In genomic region chr22:31107206-31108118, GRCh38 we compare ENCODE assay signal across 8 cellular contexts. TPM values are rescaled to one million over a fixed set of nuclear protein-coding genes. Genes with fewer than 3 reads are reported as not detected.
DNase-seq lines count a peak whose midpoint lies in the region; ATAC-seq and TF ChIP-seq lines count a peak whose summit lies in the region.

A gene with protein sequence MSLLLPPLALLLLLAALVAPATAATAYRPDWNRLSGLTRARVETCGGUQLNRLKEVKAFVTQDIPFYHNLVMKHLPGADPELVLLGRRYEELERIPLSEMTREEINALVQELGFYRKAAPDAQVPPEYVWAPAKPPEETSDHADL (minus strand): TSS chr22:31107568. CDS start chr22:31107505, 63 bp downstream.

- H3K4me3 ChIP-seq in AG10803 (ENCODE audit: low read length) (peak within 1 kb of the TSS; percentile 95), lung (peak within 1 kb of the TSS; percentile 69)

- CTCF ChIA-PET in activated CD8-positive, alpha-beta T cell treated with anti-CD3 and anti-CD28 coated beads, Interleukin-2, amount 10 ng/mL, durations not matched to agents 7 days and 5 days (lab: Charles Lee) = interaction anchor here (0.6 to 2.6 kb wide), 37 partner anchors 10 to 863 kb away, joined by 3 to 22 read pairs (median 3); partner anchors contain the start of genes PIK3IP1, RNF185 and TCN2

- no peaks in the 10 kb centered on the region for H3K27me3 Mint-ChIP-seq in activated CD8-positive, alpha-beta T cell treated with anti-CD3 and anti-CD28 coated beads, Interleukin-2, amount 10 ng/mL, durations not matched to agents 7 days and 5 days (ENCODE audit: low read depth)

- H3K27ac Mint-ChIP-seq in activated CD8-positive, alpha-beta T cell treated with anti-CD3 and anti-CD28 coated beads, Interleukin-2, amount 10 ng/mL, durations not matched to agents 7 days and 5 days = peak within 1 kb of the TSS; percentile 72

- POLR2A ChIA-PET in activated CD8-positive, alpha-beta T cell treated with anti-CD3 and anti-CD28 coated beads, Interleukin-2, amount 10 ng/mL, durations not matched to agents 7 days and 5 days (lab: Charles Lee) = interaction anchor here (0.6 to 1.2 kb wide), 2 partner anchors 49 to 139 kb away, joined by 3 read pairs; partner anchors contain the start of gene MORC2

- H3K27ac ChIP-seq in lung (ENCODE audit: low read depth in 1 of 2, low read length in 1 of 2) = peak within 1 kb of the TSS; percentile 85 to 94

- H3K36me3 Mint-ChIP-seq in activated CD8-positive, alpha-beta T cell treated with anti-CD3 and anti-CD28 coated beads, Interleukin-2, amount 10 ng/mL, durations not matched to agents 7 days and 5 days (ENCODE audit: low read depth) = no peaks in the 10 kb centered on the region

- peaks cover 0 to 8% of the 10 kb centered on the region in 2 donors for H3K36me3 ChIP-seq in lung (ENCODE audit: control insufficient read depth in 2 of 2, insufficient read depth in 2 of 2, low read length in 2 of 2)

- no peaks in the 10 kb centered on the region for H3K9me3 Mint-ChIP-seq in activated CD8-positive, alpha-beta T cell treated with anti-CD3 and anti-CD28 coated beads, Interleukin-2, amount 10 ng/mL, durations not matched to agents 7 days and 5 days (ENCODE audit: insufficient read depth)

- H3K4me1 ChIP-seq in lung (ENCODE audit: control insufficient read depth in 2 of 2, insufficient read depth in 2 of 2, low read length in 2 of 2) = peaks cover 0 to 4% of the 10 kb centered on the region in 2 donors

- H3K4me3 Mint-ChIP-seq in activated CD8-positive, alpha-beta T cell treated with anti-CD3 and anti-CD28 coated beads, Interleukin-2, amount 10 ng/mL, durations not matched to agents 7 days and 5 days = peak within 1 kb of the TSS; percentile 86

- H3K27me3 ChIP-seq in lung (ENCODE audit: control insufficient read depth, insufficient read depth) = no peaks in the 10 kb centered on the region

- H3K9me3 ChIP-seq in lung (ENCODE audit: control insufficient read depth in 2 of 2, insufficient read depth in 1 of 2, low read length in 1 of 2) = no peaks in the 10 kb centered on the region

- ATAC-seq in GM19035 (IDR thresholded peaks at IDR 0.05; ENCODE audit: unreplicated experiment) (peak; percentile 83), HG03342 (IDR thresholded peaks at IDR 0.05; ENCODE audit: unreplicated experiment) (peak; percentile 83), lung (ENCODE audit: insufficient read depth, low FRiP score) (peak; percentile 97)
- peak; percentile 97 for ATAC-seq in activated CD8-positive, alpha-beta T cell treated with anti-CD3 and anti-CD28 coated beads, Interleukin-2, amount 10 ng/mL, durations not matched to agents 7 days and 5 days

- DNase-seq in AG10803 (ENCODE audit: low read depth) (peak; percentile 98), NCI-H526 treated with DMSO at 0.1 percent for 48 hours (lab: John Stamatoyannopoulos, UW) (peak; percentile 88), lung (ENCODE audit: low spot score) (peak; percentile 96)
- DNase-seq in activated CD8-positive, alpha-beta T cell treated with anti-CD3 and anti-CD28 coated beads, Interleukin-2, amount 10 ng/mL, durations not matched to agents 7 days and 5 days = peak; percentile 90
- DNase-seq in effector CD4-positive, alpha-beta T cell = peak; percentile 85
- peak; percentile 71 to 89 (median 71) for DNase-seq in stimulated activated CD4-positive, alpha-beta T cell treated with anti-CD3 and anti-CD28 coated beads, TNF-alpha, amount 100 ng/mL, for 24 hours (ENCODE audit: low read depth in 3 of 3)

- TF ChIP-seq CTCF in AG10803 (conservative IDR thresholded peaks at IDR 0.05; ENCODE audit: low read length) (peak; percentile 85), lung (IDR thresholded peaks at IDR 0.05; ENCODE audit: control extremely low read depth, extremely low read depth) (peak; percentile 76)

- H3K4me1 Mint-ChIP-seq in activated CD8-positive, alpha-beta T cell treated with anti-CD3 and anti-CD28 coated beads, Interleukin-2, amount 10 ng/mL, durations not matched to agents 7 days and 5 days (ENCODE audit: low read depth) = peaks cover 10% of the 10 kb centered on the region

- 4 to 5% methylated on average over 34 to 70 of the region's 70 CpGs for WGBS in lung, 2 donors

RNA-seq across cellular contexts. Expression of the gene that starts here (rescaled TPM):
- under 1 TPM; 0.76 to 0.87 TPM for total RNA-seq in activated CD8-positive, alpha-beta T cell treated with anti-CD3 and anti-CD28 coated beads, Interleukin-2, amount 10 ng/mL, durations not matched to agents 7 days and 5 days
- 100 to 1,000 TPM in 1 of 2 donors, 10 to 100 TPM in 1; 26.6 to 156 TPM for total RNA-seq in lung
- 100 to 1,000 TPM; 138 to 159 TPM for polyA plus RNA-seq in lung

Comparison
In these comparisons a context has a peak if more than half of its experiments do, and no peak if none do; other contexts are left out.
1. Peak in every context shown above with its lines: DNase-seq, ATAC-seq, H3K4me3 ChIP-seq and H3K27ac ChIP-seq.
2. RNA of the gene that starts here (total RNA-seq): 26.6 to 156 TPM in lung; 0.76 to 0.87 TPM in activated CD8-positive, alpha-beta T cell treated with anti-CD3 and anti-CD28 coated beads, Interleukin-2, amount 10 ng/mL, durations not matched to agents 7 days and 5 days; every median in the first group is over 10 times any median in the second.
3. Peak in DNase-seq and ATAC-seq in activated CD8-positive, alpha-beta T cell treated with anti-CD3 and anti-CD28 coated beads, Interleukin-2, amount 10 ng/mL, durations not matched to agents 7 days and 5 days; RNA of the gene not detected or under 1 TPM.